ENCODE assay signal across 27 cellular contexts in the genomic region with DNA sequence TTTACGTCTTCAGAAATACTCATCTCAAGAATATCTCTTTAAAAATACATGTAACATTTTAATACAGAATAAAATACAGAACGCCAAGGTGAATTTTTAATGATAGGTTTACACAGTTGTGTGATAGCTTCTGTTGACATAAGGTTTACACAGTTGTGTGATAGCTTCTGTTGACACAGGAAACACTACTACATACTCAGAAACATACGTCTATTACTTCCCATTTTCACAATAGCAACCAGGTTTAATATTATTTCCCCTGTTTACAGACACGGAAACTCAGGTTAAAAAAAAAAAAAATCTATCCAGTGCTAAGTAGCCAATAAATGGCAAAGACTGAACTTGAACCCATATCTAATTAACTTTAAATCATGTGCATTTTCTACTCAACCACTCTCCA.
"Had no signal": no experiment of that assay in that cellular context is flagged by ENCODE, and none has a peak within 500 bp of the region (broad histone marks: within the 10 kb centered on the region; RNA-seq: fewer than 3 reads in every experiment).

No MANE protein-coding gene starts in this region.

- DNase-seq: activated CD4-positive, alpha-beta memory T cell treated with anti-CD3 and anti-CD28 coated beads for 36 hours; activated CD4-positive, alpha-beta T cell treated with anti-CD3 and anti-CD28 coated beads, Interleukin-2, amount 10 ng/mL, durations not matched to agents 24 days and 14 days; activated CD4-positive, CD25-positive, alpha-beta regulatory T cell treated with anti-CD3 and anti-CD28 coated beads, Interleukin-2, amount 50 U/mL, for 72 hours; activated CD8-positive, alpha-beta memory T cell treated with anti-CD3 and anti-CD28 coated beads, Interleukin-2, amount 50 U/mL, for 4 hours; activated effector memory CD4-positive, alpha-beta T cell treated with anti-CD3 and anti-CD28 coated beads, Interleukin-2, amount 50 U/mL, for 16 hours; activated naive CD4-positive, alpha-beta T cell treated with anti-CD3 and anti-CD28 coated beads for 36 hours; activated naive CD8-positive, alpha-beta T cell treated with anti-CD3 and anti-CD28 coated beads for 36 hours; activated T-cell treated with anti-CD3 and anti-CD28 coated beads, Interleukin-2, amount 50 U/mL, for 1 hour; adrenal gland; aorta; body of pancreas; effector memory CD8-positive, alpha-beta T cell; erythroblast; gastrocnemius medialis; kidney; left colon; mammary epithelial cell; naive B cell; nephron progenitor cell; ovary; right lobe of liver; stimulated activated CD4-positive, alpha-beta T cell treated with anti-CD3 and anti-CD28 coated beads, Interleukin-2, amount 100 ng/mL, for 48 hours; uterus had no signal

- H3K36me3 Mint-ChIP-seq: activated CD4-positive, alpha-beta memory T cell treated with anti-CD3 and anti-CD28 coated beads for 36 hours; activated naive CD8-positive, alpha-beta T cell treated with anti-CD3 and anti-CD28 coated beads for 36 hours; naive B cell; type B pancreatic cell had no signal

- H3K27ac Mint-ChIP-seq: activated CD4-positive, alpha-beta memory T cell treated with anti-CD3 and anti-CD28 coated beads for 36 hours; activated CD4-positive, alpha-beta T cell treated with anti-CD3 and anti-CD28 coated beads, Interleukin-2, amount 10 ng/mL, durations not matched to agents 24 days and 14 days; activated naive CD4-positive, alpha-beta T cell treated with anti-CD3 and anti-CD28 coated beads for 36 hours; activated naive CD8-positive, alpha-beta T cell treated with anti-CD3 and anti-CD28 coated beads for 36 hours; activated T-helper 1 cell treated with anti-CD3 and anti-CD28 coated beads, Interleukin-12 subunit alpha, Interleukin-12 subunit beta, Interleukin-2, Interleukin-4 antibody, amounts not matched to agents 30 ng/mL and 10 ng/mL and 1 ng/mL, durations not matched to agents 14 hours and 24 hours and 36 hours; effector memory CD8-positive, alpha-beta T cell; nephron progenitor cell; progenitor cell of endocrine pancreas; stimulated activated naive CD8-positive, alpha-beta T cell treated with anti-CD3 and anti-CD28 coated beads, Interleukin-15, Interleukin-2, amounts not matched to agents 100 ng/mL and 50 ng/mL, for 24 hours; type B pancreatic cell had no signal

- H3K4me3 Mint-ChIP-seq: activated CD4-positive, alpha-beta memory T cell treated with anti-CD3 and anti-CD28 coated beads for 36 hours; activated CD4-positive, alpha-beta T cell treated with anti-CD3 and anti-CD28 coated beads, Interleukin-2, amount 10 ng/mL, durations not matched to agents 24 days and 14 days; activated naive CD4-positive, alpha-beta T cell treated with anti-CD3 and anti-CD28 coated beads for 36 hours; activated naive CD8-positive, alpha-beta T cell treated with anti-CD3 and anti-CD28 coated beads for 36 hours; activated T-helper 1 cell treated with anti-CD3 and anti-CD28 coated beads, Interleukin-12 subunit alpha, Interleukin-12 subunit beta, Interleukin-2, Interleukin-4 antibody, amounts not matched to agents 30 ng/mL and 10 ng/mL and 1 ng/mL, durations not matched to agents 14 hours and 24 hours and 36 hours; effector memory CD8-positive, alpha-beta T cell; naive B cell; nephron progenitor cell; stimulated activated naive CD8-positive, alpha-beta T cell treated with anti-CD3 and anti-CD28 coated beads, Interleukin-15, Interleukin-2, amounts not matched to agents 100 ng/mL and 50 ng/mL, for 24 hours; type B pancreatic cell had no signal

- H3K4me1 Mint-ChIP-seq: activated CD4-positive, alpha-beta T cell treated with anti-CD3 and anti-CD28 coated beads, Interleukin-2, amount 10 ng/mL, durations not matched to agents 24 days and 14 days; activated naive CD8-positive, alpha-beta T cell treated with anti-CD3 and anti-CD28 coated beads for 36 hours; naive B cell; nephron progenitor cell had no signal

- H3K9me3 Mint-ChIP-seq: activated CD4-positive, alpha-beta T cell treated with anti-CD3 and anti-CD28 coated beads, Interleukin-2, amount 10 ng/mL, durations not matched to agents 24 days and 14 days; activated naive CD4-positive, alpha-beta T cell treated with anti-CD3 and anti-CD28 coated beads for 36 hours; activated naive CD8-positive, alpha-beta T cell treated with anti-CD3 and anti-CD28 coated beads for 36 hours; activated T-helper 1 cell treated with anti-CD3 and anti-CD28 coated beads, Interleukin-12 subunit alpha, Interleukin-12 subunit beta, Interleukin-2, Interleukin-4 antibody, amounts not matched to agents 30 ng/mL and 10 ng/mL and 1 ng/mL, durations not matched to agents 14 hours and 24 hours and 36 hours; nephron progenitor cell; type B pancreatic cell had no signal

- H3K27me3 Mint-ChIP-seq: activated CD4-positive, alpha-beta memory T cell treated with anti-CD3 and anti-CD28 coated beads for 36 hours; activated CD4-positive, alpha-beta T cell treated with anti-CD3 and anti-CD28 coated beads, Interleukin-2, amount 10 ng/mL, durations not matched to agents 24 days and 14 days; activated naive CD8-positive, alpha-beta T cell treated with anti-CD3 and anti-CD28 coated beads for 36 hours; effector memory CD8-positive, alpha-beta T cell; naive B cell; progenitor cell of endocrine pancreas; stimulated activated naive CD8-positive, alpha-beta T cell treated with anti-CD3 and anti-CD28 coated beads, Interleukin-15, Interleukin-2, amounts not matched to agents 100 ng/mL and 50 ng/mL, for 24 hours had no signal

- ATAC-seq: body of pancreas; effector memory CD8-positive, alpha-beta T cell; gastrocnemius medialis; left colon; right lobe of liver had no signal
